28 cellular contexts compared by ENCODE assay signal in the genomic region with DNA sequence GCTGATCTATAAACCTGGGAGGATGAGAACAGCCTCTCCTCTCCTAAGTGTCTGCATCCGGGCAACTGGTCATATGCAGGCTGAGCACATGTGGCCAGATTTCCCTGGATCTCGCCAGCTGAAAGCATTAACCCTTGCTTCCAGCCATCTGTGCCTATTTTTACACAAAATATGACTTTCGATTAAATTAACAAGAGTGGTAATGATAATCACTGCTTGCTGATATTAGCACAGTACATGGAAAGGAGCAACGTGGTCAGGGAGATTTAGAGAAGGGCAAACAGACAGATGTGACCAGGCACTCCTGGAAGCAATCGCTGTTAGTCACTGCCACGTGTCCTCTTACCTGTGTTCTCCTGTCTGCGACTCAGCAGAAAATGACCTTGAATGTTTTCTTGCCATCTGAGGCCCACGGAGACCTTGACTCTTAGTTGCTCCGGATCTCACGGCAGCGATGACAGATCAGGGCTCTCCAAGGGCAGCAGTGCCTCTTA. TPM values are rescaled to one million over a fixed set of nuclear protein-coding genes. Genes with fewer than 3 reads are reported as not detected.
A peak's percentile ranks its signal among the peaks of the same experiment; 100 is the strongest.
DNase-seq lines count a peak whose midpoint lies in the region; TF ChIP-seq lines count a peak whose summit lies in the region.
"Had no signal": no experiment of that assay in that cellular context is flagged by ENCODE, and none has a peak within 500 bp of the region (broad histone marks: within the 10 kb centered on the region; RNA-seq: fewer than 3 reads in every experiment).

No MANE protein-coding gene starts in this region.

- H3K27ac Mint-ChIP-seq in endothelial cell (ENCODE audit: unreplicated experiment) (no peak overlapping the region), Calu3 (ENCODE audit: unreplicated experiment) (no peak overlapping the region)
- H3K27ac Mint-ChIP-seq: activated CD8-positive, alpha-beta T cell treated with anti-CD3 and anti-CD28 coated beads, Interleukin-2, amount 10 ng/mL, durations not matched to agents 7 days and 5 days; activated naive CD8-positive, alpha-beta T cell; activated T-helper 2 cell treated with anti-CD3 and anti-CD28 coated beads, Interferon-gamma antibody, Interleukin-2, Interleukin-4, amounts not matched to agents 10 μg/mL and 5 μg/mL and 100 μg/mL, durations not matched to agents 14 hours and 24 hours and 36 hours; dendritic cell treated with granulocyte-macrophage colony-stimulating factor and Interleukin-4, amounts not matched to agents 40 ng/mL and 50 ng/mL, for 4 days; mesothelial cell of epicardium had no signal

- H3K9me3 Mint-ChIP-seq in endothelial cell (ENCODE audit: unreplicated experiment) (peaks cover 4% of the 10 kb centered on the region), Calu3 (ENCODE audit: low read depth, unreplicated experiment) (no peaks in the 10 kb centered on the region)
- H3K9me3 Mint-ChIP-seq: central memory CD8-positive, alpha-beta T cell; mesothelial cell of epicardium had no signal

- TF ChIP-seq EP300 in SK-N-SH (IDR thresholded peaks at IDR 0.05; ENCODE audit: borderline replicate concordance in 1 of 2, low read depth in 1 of 2, low read length in 1 of 2), result peak in 1 of 2 experiments; percentile 91; a peak in 2 of 4 replicates

- H3K4me1 ChIP-seq in SK-N-SH (ENCODE audit: control insufficient read depth in 1 of 2, insufficient read depth in 2 of 2, low read depth in 1 of 2, low read length in 1 of 2) (peaks cover 0 to 43% of the 10 kb centered on the region in 2 experiments; a peak in 1 of 4 replicates), A673 (ENCODE audit: insufficient read depth, low read length, poor library complexity, severe bottlenecking) (no peaks in the 10 kb centered on the region)
- H3K4me1 ChIP-seq: gastroesophageal sphincter, HAP-1, tibial nerve had no signal

- H3K36me3 Mint-ChIP-seq in endothelial cell (ENCODE audit: low read depth, unreplicated experiment), result no peaks in the 10 kb centered on the region
- peaks cover 4% of the 10 kb centered on the region for H3K36me3 Mint-ChIP-seq in Calu3 (ENCODE audit: insufficient read depth, unreplicated experiment)
- H3K36me3 Mint-ChIP-seq: activated naive CD8-positive, alpha-beta T cell; mesothelial cell of epicardium had no signal

- POLR2A ChIA-PET in SK-N-SH (lab: Yijun Ruan, JAX) (interaction anchor here (3.0 kb wide), 1 partner anchor 60 kb away, joined by 15 read pairs; a partner anchor contains a TSS), A673 (lab: Charles Lee; ENCODE audit: low non-redundant PET) (no interaction called here)

- H3K4me3 Mint-ChIP-seq in endothelial cell (ENCODE audit: unreplicated experiment), result no peak overlapping the region
- no peak overlapping the region for H3K4me3 Mint-ChIP-seq in Calu3 (ENCODE audit: low read depth, unreplicated experiment)
- H3K4me3 Mint-ChIP-seq: activated CD8-positive, alpha-beta T cell treated with anti-CD3 and anti-CD28 coated beads, Interleukin-2, amount 10 ng/mL, durations not matched to agents 7 days and 5 days; activated naive CD8-positive, alpha-beta T cell; central memory CD8-positive, alpha-beta T cell; dendritic cell treated with granulocyte-macrophage colony-stimulating factor and Interleukin-4, amounts not matched to agents 40 ng/mL and 50 ng/mL, for 4 days; mesothelial cell of epicardium; naive B cell; stimulated activated naive CD8-positive, alpha-beta T cell treated with anti-CD3 and anti-CD28 coated beads, Interleukin-15, amount 100 ng/mL, for 72 hours had no signal

- H3F3A ChIP-seq in SK-N-SH (replicated peaks; ENCODE audit: insufficient read depth), result no peaks in the 10 kb centered on the region

- H4K20me1 ChIP-seq in SK-N-SH (ENCODE audit: insufficient read depth), result no peaks in the 10 kb centered on the region
- H4K20me1 ChIP-seq: BLaER1 had no signal

- H2AFZ ChIP-seq in SK-N-SH (ENCODE audit: low read depth), result no peak overlapping the region

- DNase-seq in DMS 273 (lab: John Stamatoyannopoulos, UW; ENCODE audit: unreplicated experiment) (peak; percentile 75), NCI-H1694 treated with DMSO at 0.1 percent for 48 hours (lab: John Stamatoyannopoulos, UW) (peak; percentile 49), SK-N-SH (peak; percentile 69), islet precursor cell (peak; percentile 57), endothelial cell (ENCODE audit: low spot score) (no peak), A673 (ENCODE audit: low spot score) (no peak), Calu3 (no peak)
- no peak for DNase-seq in stimulated activated CD4-positive, alpha-beta T cell treated with anti-CD3 and anti-CD28 coated beads, Interleukin-4, amount 100 ng/mL, for 1 hour
- DNase-seq: activated CD8-positive, alpha-beta T cell treated with anti-CD3 and anti-CD28 coated beads, Interleukin-2, amount 10 ng/mL, durations not matched to agents 7 days and 5 days; left ventricle myocardium superior; naive B cell; NCI-H1092 treated with DMSO at 0.1 percent for 48 hours; NCI-H2081; stimulated activated CD8-positive, alpha-beta memory T cell treated with anti-CD3 and anti-CD28 coated beads, Interleukin-4, amount 100 ng/mL, for 48 hours; stimulated activated naive CD8-positive, alpha-beta T cell treated with anti-CD3 and anti-CD28 coated beads, Interleukin-15, amount 100 ng/mL, for 72 hours had no signal

- H3K36me3 ChIP-seq in SK-N-SH (replicated peaks in 1 of 2; ENCODE audit: control insufficient read depth in 1 of 2, insufficient read depth in 2 of 2, low read length in 1 of 2) (no peaks in the 10 kb centered on the region), A673 (ENCODE audit: insufficient read depth, low read length, poor library complexity, severe bottlenecking) (no peaks in the 10 kb centered on the region)
- H3K36me3 ChIP-seq: BLaER1, gastroesophageal sphincter, HAP-1, neutrophil, SJSA1, tibial nerve had no signal

- TF ChIP-seq RAD21 in SK-N-SH (IDR thresholded peaks at IDR 0.05; ENCODE audit: low read length), result peak; percentile 19; the same call in 1 of the 2 replicates

- CTCF ChIA-PET in SK-N-SH (lab: Yijun Ruan, JAX), result interaction anchor here (1.2 kb wide), 1 partner anchor 188 kb away, joined by 3 read pairs; no protein-coding TSS in a partner anchor
- CTCF ChIA-PET in A673 (lab: Charles Lee), result no interaction called here
- CTCF ChIA-PET in Calu3 (lab: Charles Lee), result no interaction called here

- H3K9me3 ChIP-seq in SK-N-SH (0 out of 2 replicates have a peak, but pooled peaks cover 7% of the 10 kb centered on the region), A673 (ENCODE audit: low read depth, low read length, poor library complexity, severe bottlenecking) (no peaks in the 10 kb centered on the region)
- H3K9me3 ChIP-seq: HAP-1, neutrophil, SJSA1 had no signal

- 35% methylated on average over 11 of the region's 11 CpGs for WGBS in SK-N-SH (ENCODE audit: low lambda C conversion rate)

- H3K4me1 Mint-ChIP-seq in endothelial cell (ENCODE audit: unreplicated experiment) (no peaks in the 10 kb centered on the region), Calu3 (ENCODE audit: low read depth, unreplicated experiment) (peaks cover 28% of the 10 kb centered on the region)
- H3K4me1 Mint-ChIP-seq: central memory CD8-positive, alpha-beta T cell; naive B cell; stimulated activated naive CD8-positive, alpha-beta T cell treated with anti-CD3 and anti-CD28 coated beads, Interleukin-15, amount 100 ng/mL, for 72 hours had no signal

- H3K9me2 ChIP-seq in SK-N-SH, result no peaks in the 10 kb centered on the region

- BruUV-seq in A673 (replicated peaks; lab: Mats Ljungman, UMichigan) (no TSS peak), Calu3 (replicated peaks; lab: Mats Ljungman, UMichigan) (no TSS peak)

- H3K27me3 Mint-ChIP-seq in endothelial cell (ENCODE audit: unreplicated experiment), result peaks cover 2% of the 10 kb centered on the region
- H3K27me3 Mint-ChIP-seq in Calu3 (ENCODE audit: unreplicated experiment), result peaks cover 11% of the 10 kb centered on the region
- H3K27me3 Mint-ChIP-seq: dendritic cell treated with granulocyte-macrophage colony-stimulating factor and Interleukin-4, amounts not matched to agents 40 ng/mL and 50 ng/mL, for 4 days had no signal

- no peaks in the 10 kb centered on the region for H3K27me3 ChIP-seq in SK-N-SH (ENCODE audit: insufficient read depth)
- no peaks in the 10 kb centered on the region for H3K27me3 ChIP-seq in A673 (replicated peaks; ENCODE audit: insufficient read depth, low read depth, low read length, poor library complexity)
- H3K27me3 ChIP-seq: BLaER1, neutrophil, SJSA1, tibial nerve had no signal

- H3K4me3 ChIP-seq in SK-N-SH (ENCODE audit: low read depth in 2 of 2, low read length in 1 of 2) (no peak overlapping the region), A673 (ENCODE audit: low read depth, low read length, poor library complexity, severe bottlenecking) (no peak overlapping the region)
- H3K4me3 ChIP-seq: BLaER1, gastroesophageal sphincter, HAP-1, SJSA1, tibial nerve had no signal

- peak overlapping the region in 1 of 2 experiments; percentile 85; a peak in 2 of 4 replicates for H3K27ac ChIP-seq in SK-N-SH (ENCODE audit: low read depth in 2 of 2, low read length in 1 of 2)
- H3K27ac ChIP-seq in A673 (ENCODE audit: low read depth, low read length, poor library complexity, severe bottlenecking), result no peak overlapping the region
- H3K27ac ChIP-seq: BLaER1, gastroesophageal sphincter, neutrophil, SJSA1, tibial nerve had no signal

- H3K4me2 ChIP-seq in SK-N-SH, result no peak overlapping the region
- H3K4me2 ChIP-seq: BLaER1 had no signal

- no peak overlapping the region for H3K9ac ChIP-seq in SK-N-SH
- H3K9ac ChIP-seq: BLaER1 had no signal

- intact Hi-C loops in A673 (cut with micrococcal nuclease; ENCODE audit: unreplicated experiment), result no loop called here
- intact Hi-C loops in Calu3 (cut with micrococcal nuclease; ENCODE audit: unreplicated experiment), result no loop called here

- TF ChIP-seq CTCF in SK-N-SH (IDR thresholded peaks at IDR 0.05) (no peak), endothelial cell (IDR thresholded peaks at IDR 0.05; ENCODE audit: unreplicated experiment) (no peak), A673 (conservative IDR thresholded peaks at IDR 0.05; ENCODE audit: low read depth, low read length) (no peak), Calu3 (IDR thresholded peaks at IDR 0.05; ENCODE audit: unreplicated experiment) (no peak)

- H3K79me2 ChIP-seq in SK-N-SH (ENCODE audit: insufficient read depth), result no peaks in the 10 kb centered on the region

TF ChIP-seq in SK-N-SH, 30 proteins besides CTCF, POLR2A, EP300 and RAD21 (continues in another document):
- TF ChIP-seq, protein P1, sequence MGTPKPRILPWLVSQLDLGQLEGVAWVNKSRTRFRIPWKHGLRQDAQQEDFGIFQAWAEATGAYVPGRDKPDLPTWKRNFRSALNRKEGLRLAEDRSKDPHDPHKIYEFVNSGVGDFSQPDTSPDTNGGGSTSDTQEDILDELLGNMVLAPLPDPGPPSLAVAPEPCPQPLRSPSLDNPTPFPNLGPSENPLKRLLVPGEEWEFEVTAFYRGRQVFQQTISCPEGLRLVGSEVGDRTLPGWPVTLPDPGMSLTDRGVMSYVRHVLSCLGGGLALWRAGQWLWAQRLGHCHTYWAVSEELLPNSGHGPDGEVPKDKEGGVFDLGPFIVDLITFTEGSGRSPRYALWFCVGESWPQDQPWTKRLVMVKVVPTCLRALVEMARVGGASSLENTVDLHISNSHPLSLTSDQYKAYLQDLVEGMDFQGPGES (IDR thresholded peaks at IDR 0.05; ENCODE audit: low read depth, low read length), result no peak

RNA-seq across cellular contexts. Expression of a gene that starts 59.5 kb away (rescaled TPM):
- 0.41 and 1.2 TPM in 2 replicates for polyA plus RNA-seq in SK-N-SH (2012; rRNA removed)
- polyA plus RNA-seq in SK-N-SH (2012; cell fraction: cytosol; rRNA removed), result 0.67 and 1.2 TPM in 2 replicates
- polyA plus RNA-seq in SK-N-SH (2012; cell fraction: nucleus; rRNA removed), result 0.57 and 0.69 TPM in 2 replicates
- total RNA-seq in endothelial cell (ENCODE audit: unreplicated experiment), result 0.44 TPM
- 2.0 and 2.2 TPM in 2 replicates for total RNA-seq in A673 (2021)
- total RNA-seq in Calu3 (2022), result not detected in 2 replicates
- total RNA-seq: activated CD8-positive, alpha-beta T cell treated with anti-CD3 and anti-CD28 coated beads, Interleukin-2, amount 10 ng/mL, durations not matched to agents 7 days and 5 days; HT1080; T-helper 1 cell treated with Interleukin-12 subunit alpha and Interleukin-12 subunit beta and Interleukin-4 antibody, amounts not matched to agents 30 ng/mL and 1 ng/mL, for 36 hours had no signal

Comparison
In these comparisons a context has a peak if more than half of its experiments do, and no peak if none do; other contexts are left out.
1. DNase-seq: peak in DMS 273 (single experiment), NCI-H1694 treated with DMSO at 0.1 percent for 48 hours (single experiment), SK-N-SH (single experiment) and islet precursor cell (single experiment); none in stimulated activated CD4-positive, alpha-beta T cell treated with anti-CD3 and anti-CD28 coated beads, Interleukin-4, amount 100 ng/mL, for 1 hour (single experiment), endothelial cell (single experiment), A673 (single experiment) and Calu3 (single experiment).